In the genomic region with DNA sequence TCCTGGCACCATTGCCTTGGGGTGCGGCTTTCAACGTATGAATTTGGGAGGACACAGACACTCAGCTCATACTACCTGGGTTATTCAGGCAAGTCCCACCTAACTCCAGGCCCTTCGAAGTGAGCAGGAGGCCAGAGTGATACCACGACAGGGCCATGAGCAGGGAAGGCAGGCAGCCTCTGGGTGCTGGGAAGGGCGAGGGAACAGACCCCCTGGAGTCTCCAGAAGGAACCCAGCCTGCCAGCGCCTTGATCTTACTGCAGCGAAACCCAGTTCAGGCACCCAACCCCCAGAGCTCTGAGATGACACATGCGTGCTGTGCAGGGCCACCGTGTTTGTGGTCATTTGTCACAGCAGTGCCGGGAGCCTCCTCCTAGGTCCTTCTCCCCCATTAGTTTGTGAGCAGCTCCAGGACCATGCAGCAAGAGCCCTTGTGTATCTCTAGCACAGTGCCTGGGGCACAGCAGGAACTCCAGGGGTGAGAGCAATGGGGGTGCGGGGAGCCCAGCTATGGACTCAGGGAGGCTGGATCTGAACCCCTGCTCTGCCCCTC, we compare ENCODE assay signal across 26 cellular contexts. TPM values are rescaled to one million over a fixed set of nuclear protein-coding genes. Genes with fewer than 3 reads are reported as not detected.
DNase-seq lines count a peak whose midpoint lies in the region; ATAC-seq, FAIRE-seq and TF ChIP-seq lines count a peak whose summit lies in the region.
"Had no signal": no experiment of that assay in that cellular context is flagged by ENCODE, and none has a peak within 500 bp of the region (broad histone marks: within the 10 kb centered on the region; RNA-seq: fewer than 3 reads in every experiment).

No MANE protein-coding gene starts in this region.

- no peak for TF ChIP-seq CTCF in H1 (IDR thresholded peaks at IDR 0.05; ENCODE audit: control extremely low read depth in 1 of 3, insufficient read depth in 1 of 3, low read depth in 1 of 3, low read length in 3 of 3)

- WGBS in H1 (ENCODE audit: extremely low coverage in 1 of 2, insufficient coverage in 1 of 2, insufficient read length in 1 of 2, insufficient replicate concordance in 2 of 2, low coverage in 1 of 2, low lambda C conversion rate in 2 of 2, missing lambda C conversion rate in 1 of 2), 2 experiments, result 87% methylated on average over 11 of the region's 11 CpGs; no CpG with 5 or more reads in 1 of the 2 experiments
- no CpG with 5 or more reads among the region's 11 CpGs for WGBS in trophoblast cell (ENCODE audit: extremely low coverage, insufficient coverage, insufficient read length)

- H3K36me3 ChIP-seq in KOPT-K1 (ENCODE audit: insufficient read depth, low read length) (no peaks in the 10 kb centered on the region), H1 (ENCODE audit: control insufficient read depth in 2 of 4, insufficient read depth in 4 of 4, low read length in 3 of 4) (no peaks in the 10 kb centered on the region), trophoblast cell (ENCODE audit: control insufficient read depth in 1 of 2, insufficient read depth in 2 of 2, low read length in 2 of 2) (no peaks in the 10 kb centered on the region)

- H3K27me3 ChIP-seq in H1 (replicated peaks in 1 of 4; ENCODE audit: control insufficient read depth in 3 of 4, extremely low read depth in 1 of 4, insufficient read depth in 3 of 4, low read length in 3 of 4) (no peaks in the 10 kb centered on the region), trophoblast cell (ENCODE audit: insufficient read depth, low read length) (no peaks in the 10 kb centered on the region)

- no peak for ATAC-seq in GM19455 (IDR thresholded peaks at IDR 0.05; ENCODE audit: unreplicated experiment)
- ATAC-seq: GM12878 had no signal

- H4K91ac ChIP-seq in H1 (replicated peaks; ENCODE audit: insufficient read length, low read length) (no peak overlapping the region), trophoblast cell (ENCODE audit: low read depth, low read length) (peak overlapping the region; percentile 17)

- no peak overlapping the region for H2BK120ac ChIP-seq in H1 (replicated peaks; ENCODE audit: low read depth, low read length)
- H2BK120ac ChIP-seq in trophoblast cell (ENCODE audit: insufficient read depth, low read length, poor library complexity), result no peak overlapping the region

- no peak for TF ChIP-seq RAD21 in H1 (IDR thresholded peaks at IDR 0.05 in 1 of 2, conservative IDR thresholded peaks at IDR 0.05 in 1 of 2; ENCODE audit: low read depth in 2 of 2, low read length in 2 of 2)

- no peak overlapping the region for H3K56ac ChIP-seq in H1 (replicated peaks; ENCODE audit: insufficient read length, low read depth, low read length)

- no peak overlapping the region for H3K23ac ChIP-seq in H1 (ENCODE audit: insufficient read length)
- H3K23ac ChIP-seq in trophoblast cell (ENCODE audit: low read length), result no peak overlapping the region

- no peaks in the 10 kb centered on the region for H3K79me2 ChIP-seq in H1 (ENCODE audit: control insufficient read depth in 1 of 2, insufficient read depth in 2 of 2, low read length in 2 of 2)
- H3K79me2 ChIP-seq in trophoblast cell (ENCODE audit: control insufficient read depth, insufficient read depth, low read length, poor library complexity), result no peaks in the 10 kb centered on the region

- no peaks in the 10 kb centered on the region for H3K9me3 ChIP-seq in KOPT-K1 (ENCODE audit: insufficient read depth, low read length, poor library complexity, severe bottlenecking)
- H3K9me3 ChIP-seq in H1 (ENCODE audit: insufficient read depth in 2 of 2, low read depth in 1 of 2, low read length in 1 of 2), result no peaks in the 10 kb centered on the region
- peaks cover 3% of the 10 kb centered on the region for H3K9me3 ChIP-seq in trophoblast cell (ENCODE audit: insufficient read depth, low read depth, low read length)
- H3K9me3 ChIP-seq: SK-N-SH had no signal

- no peak overlapping the region for H3K14ac ChIP-seq in H1 (ENCODE audit: insufficient read length)
- no peak overlapping the region for H3K14ac ChIP-seq in trophoblast cell (ENCODE audit: low read length)

- TF ChIP-seq EP300 in H1 (IDR thresholded peaks at IDR 0.05; ENCODE audit: borderline replicate concordance in 1 of 2, low read depth in 2 of 2, low read length in 2 of 2), result no peak

- H2AK5ac ChIP-seq in H1 (ENCODE audit: low read depth, low read length), result no peak overlapping the region
- H2AK5ac ChIP-seq in trophoblast cell (ENCODE audit: low read length), result peak overlapping the region; percentile 22

- DNase-seq in activated effector memory CD4-positive, alpha-beta T cell treated with anti-CD3 and anti-CD28 coated beads, Interleukin-2, amount 50 U/mL, for 16 hours, result peak; percentile 49
- DNase-seq in activated effector memory CD4-positive, alpha-beta T cell treated with Interleukin-2 at 50 U/mL for 16 hours, result no peak
- DNase-seq in H1 (ENCODE audit: low read depth in 1 of 2, low spot score in 2 of 2) (no peak), trophoblast cell (no peak), ureter (ENCODE audit: low spot score) (no peak)
- DNase-seq in activated CD4-positive, alpha-beta T cell treated with anti-CD3 and anti-CD28 coated beads for 48 hours, result no peak
- DNase-seq: CD8-positive, alpha-beta memory T cell; DMS 273 treated with DMSO at 0.1 percent for 48 hours; DMS79; EL; GDM1; GM23248; H9; Karpas-422; NCI-H2029; NCI-H446; NCI-H524 treated with DMSO at 0.1 percent for 48 hours; NCI-H774; SIG-M5; SK-N-SH had no signal

- H2BK12ac ChIP-seq in H1 (ENCODE audit: low read depth, low read length) (no peak overlapping the region), trophoblast cell (ENCODE audit: low read length) (no peak overlapping the region)

- no peak overlapping the region for H3K4me2 ChIP-seq in H1 (ENCODE audit: insufficient read depth in 1 of 2, low read depth in 2 of 2, low read length in 2 of 2)
- H3K4me2 ChIP-seq in trophoblast cell (ENCODE audit: low read length), result no peak overlapping the region
- H3K4me2 ChIP-seq: SK-N-SH had no signal

- H3K23me2 ChIP-seq in H1 (ENCODE audit: low read depth, low read length), result no peaks in the 10 kb centered on the region

- H4K20me1 ChIP-seq in H1 (replicated peaks in 1 of 2; ENCODE audit: control insufficient read depth in 1 of 2, insufficient read depth in 2 of 2, low read length in 2 of 2), result no peaks in the 10 kb centered on the region

- H3K4me1 ChIP-seq in H1 (replicated peaks in 1 of 4; ENCODE audit: control insufficient read depth in 3 of 4, insufficient read depth in 4 of 4, low read length in 3 of 4) (no peaks in the 10 kb centered on the region), trophoblast cell (ENCODE audit: control insufficient read depth in 1 of 2, insufficient read depth in 2 of 2, low read length in 2 of 2) (no peaks in the 10 kb centered on the region)

- H3K79me1 ChIP-seq in H1 (ENCODE audit: low read depth, low read length), result no peaks in the 10 kb centered on the region
- no peaks in the 10 kb centered on the region for H3K79me1 ChIP-seq in trophoblast cell (ENCODE audit: low read length)

- H3K4me3 ChIP-seq in H1 (ENCODE audit: extremely low read depth in 1 of 4, insufficient read depth in 2 of 4, low read depth in 3 of 4, low read length in 4 of 4), result no peak overlapping the region
- H3K4me3 ChIP-seq in trophoblast cell (ENCODE audit: low read depth, low read length), result no peak overlapping the region
- H3K4me3 ChIP-seq: GM12878, GM23248 had no signal

- 0 out of 2 replicates have a peak overlapping the region, but pooled peaks have one; percentile 12 for H2BK15ac ChIP-seq in H1 (ENCODE audit: low read length)

- no peak overlapping the region for H4K12ac ChIP-seq in trophoblast cell (ENCODE audit: low read depth, low read length)

- CTCF ChIA-PET in H1 (lab: Charles Lee; ENCODE audit: partially characterized antibody), result interaction anchor here (1.0 to 1.9 kb wide), 4 partner anchors 10 to 269 kb away, joined by 3 to 7 read pairs (median 4); no protein-coding TSS in a partner anchor

- H3K4ac ChIP-seq in H1 (replicated peaks; ENCODE audit: insufficient read length, low read depth, low read length), result no peak overlapping the region
- H3K4ac ChIP-seq in trophoblast cell (ENCODE audit: low read depth, low read length), result no peak overlapping the region

- peak overlapping the region; percentile 19 for H3K27ac ChIP-seq in KOPT-K1 (ENCODE audit: low read depth, low read length, poor library complexity, severe bottlenecking)
- H3K27ac ChIP-seq in H1 (ENCODE audit: low read depth, low read length), result no peak overlapping the region
- no peak overlapping the region for H3K27ac ChIP-seq in trophoblast cell (ENCODE audit: low read depth, low read length)
- H3K27ac ChIP-seq: GM23248, HL-60 had no signal

- no peak overlapping the region for H4K5ac ChIP-seq in H1 (ENCODE audit: insufficient read length, low read depth, low read length)

- H2AFZ ChIP-seq in H1 (ENCODE audit: low read length), result no peak overlapping the region
- H2AFZ ChIP-seq in trophoblast cell (ENCODE audit: insufficient read depth, low read length, poor library complexity), result no peak overlapping the region
- H2AFZ ChIP-seq: GM23248 had no signal

- TF ChIP-seq POLR2A in H1 (IDR thresholded peaks at IDR 0.05; ENCODE audit: control extremely low read depth in 1 of 2, low read depth in 2 of 2, low read length in 2 of 2), result no peak

- no peak overlapping the region for H2BK20ac ChIP-seq in H1 (ENCODE audit: low read length)

- H4K8ac ChIP-seq in H1 (ENCODE audit: extremely low read depth, insufficient read depth, low read length) (no peak overlapping the region), trophoblast cell (ENCODE audit: low read depth, low read length) (no peak overlapping the region)

- H3K18ac ChIP-seq in H1 (ENCODE audit: extremely low read depth, low read length), result no peak overlapping the region
- no peak overlapping the region for H3K18ac ChIP-seq in trophoblast cell (ENCODE audit: low read length)

- H2BK5ac ChIP-seq in H1 (ENCODE audit: low read depth, low read length) (no peak overlapping the region; the same call in 1 of the 2 replicates), trophoblast cell (ENCODE audit: low read depth, low read length, poor library complexity) (no peak overlapping the region)

- H3K9ac ChIP-seq in H1 (replicated peaks in 1 of 4; ENCODE audit: extremely low read depth in 1 of 4, low read depth in 3 of 4, low read length in 3 of 4) (no peak overlapping the region), trophoblast cell (ENCODE audit: low read length) (no peak overlapping the region)
- H3K9ac ChIP-seq: GM23248, SK-N-SH had no signal

- POLR2A ChIA-PET in H1 (lab: Charles Lee; ENCODE audit: partially characterized antibody), result no interaction called here

- FAIRE-seq in H1 (lab: Jason Lieb, UNC), result no peak
- FAIRE-seq: GM12878, GM19239, RCC 7860 had no signal

RNA-seq across cellular contexts. Expression of a gene that starts 7.7 kb away (rescaled TPM):
- 40.0 and 44.7 TPM in 2 replicates for total RNA-seq in H1 (2021; fragmentation: NEBNext Ultra II Directional; extraction: Animal tissue kit (Norgen Biotek cat#: 25700))
- 58.4 and 68.1 TPM in 2 replicates for polyA plus RNA-seq in H1 (2011; rRNA removed)
- 47.8 TPM for polyA plus RNA-seq in H1 (2011; cell fraction: cytosol; rRNA removed)
- 41.8 TPM for polyA plus RNA-seq in H1 (2011; cell fraction: nucleus; rRNA removed)
- polyA plus RNA-seq in H1 (2012, experiment 1 of 2), result 32.4 to 45.3 TPM (median 36.5 TPM) in 4 replicates
- 27.0 TPM for polyA plus RNA-seq in H1 (2012, experiment 2 of 2)
- polyA plus RNA-seq in H1 (2013, experiment 1 of 2), result 102 TPM
- polyA plus RNA-seq in H1 (2013, experiment 2 of 2), result 129 TPM
- 42.3 and 43.0 TPM in 2 replicates for polyA minus RNA-seq in H1 (2011; rRNA and poly(A)+ RNA removed)
- polyA minus RNA-seq in H1 (2011; cell fraction: cytosol; rRNA and poly(A)+ RNA removed), result 48.4 TPM
- 47.7 TPM for polyA minus RNA-seq in H1 (2011; cell fraction: nucleus; rRNA and poly(A)+ RNA removed)
- polyA plus RNA-seq in trophoblast cell (2013), result 182 and 192 TPM in 2 replicates
- total RNA-seq in ureter, result 41.6 TPM
